ENCODE assay signal across 10 cellular contexts in genomic region chr3:153210116-153210515, GRCh38. TPM values are rescaled to one million over a fixed set of nuclear protein-coding genes. Genes with fewer than 3 reads are reported as not detected.
DNase-seq lines count a peak whose midpoint lies in the region; ATAC-seq and TF ChIP-seq lines count a peak whose summit lies in the region.
"Had no signal": no experiment of that assay in that cellular context is flagged by ENCODE, and none has a peak within 500 bp of the region (broad histone marks: within the 10 kb centered on the region; RNA-seq: fewer than 3 reads in every experiment).

No MANE protein-coding gene starts in this region.

- TF ChIP-seq EP300 in transverse colon (IDR thresholded peaks at IDR 0.05; ENCODE audit: low read depth) (no peak), tibial nerve (IDR thresholded peaks at IDR 0.05) (no peak)

- H3K4me2 ChIP-seq in GM23338, result peak overlapping the region; percentile 71

- H3K27me3 ChIP-seq in A673 (replicated peaks; ENCODE audit: insufficient read depth, low read depth, low read length, poor library complexity), result no peaks in the 10 kb centered on the region
- H3K27me3 ChIP-seq in GM23338 (ENCODE audit: insufficient read depth), result no peaks in the 10 kb centered on the region
- H3K27me3 ChIP-seq in iPS-15b (ENCODE audit: control insufficient read depth, insufficient read depth, low read length), result no peaks in the 10 kb centered on the region
- no peaks in the 10 kb centered on the region for H3K27me3 ChIP-seq in transverse colon
- no peaks in the 10 kb centered on the region for H3K27me3 ChIP-seq in tibial nerve

- no peak overlapping the region for H3K9ac ChIP-seq in iPS-15b (ENCODE audit: low read depth, low read length)

- TF ChIP-seq CTCF in A673 (conservative IDR thresholded peaks at IDR 0.05; ENCODE audit: low read depth, low read length) (no peak; the same call in 1 of the 2 replicates), GM23338 (conservative IDR thresholded peaks at IDR 0.05; ENCODE audit: low read depth in 2 of 2) (peak; percentile 5 to 24; a peak in 1 of 4 replicates), transverse colon (IDR thresholded peaks at IDR 0.05) (peak in 1 of 5 experiments; percentile 4), tibial nerve (IDR thresholded peaks at IDR 0.05) (no peak)

- 69 to 86% methylated on average over 1 to 3 of the region's 3 CpGs for WGBS in transverse colon (ENCODE audit: low coverage in 1 of 2), 2 donors
- 43 to 58% methylated on average over 3 of the region's 3 CpGs for WGBS in tibial nerve, 2 donors

- H3K36me3 Mint-ChIP-seq in GM23338 (ENCODE audit: low read depth), result no peaks in the 10 kb centered on the region

- peak; percentile 60 for ATAC-seq in GM23338

- H3K4me3 ChIP-seq in A673 (ENCODE audit: low read depth, low read length, poor library complexity, severe bottlenecking), result no peak overlapping the region
- H3K4me3 ChIP-seq in GM23338, result peak overlapping the region; percentile 31
- peak overlapping the region; percentile 26 for H3K4me3 ChIP-seq in iPS-15b (ENCODE audit: low read depth, low read length)
- H3K4me3 ChIP-seq in transverse colon, result no peak overlapping the region
- H3K4me3 ChIP-seq in tibial nerve, result no peak overlapping the region

- CTCF ChIA-PET in A673 (lab: Charles Lee), result interaction anchor here (1.2 kb wide), 1 partner anchor 167 kb away, joined by 16 read pairs; no protein-coding TSS in a partner anchor

- H3K36me3 ChIP-seq in A673 (ENCODE audit: insufficient read depth, low read length, poor library complexity, severe bottlenecking) (no peaks in the 10 kb centered on the region), GM23338 (ENCODE audit: insufficient read depth) (no peaks in the 10 kb centered on the region), iPS-15b (ENCODE audit: control insufficient read depth, insufficient read depth, low read length) (no peaks in the 10 kb centered on the region), transverse colon (no peaks in the 10 kb centered on the region), tibial nerve (no peaks in the 10 kb centered on the region)

- peaks cover 7% of the 10 kb centered on the region for H3K4me1 ChIP-seq in A673 (ENCODE audit: insufficient read depth, low read length, poor library complexity, severe bottlenecking)
- peaks cover 31% of the 10 kb centered on the region for H3K4me1 ChIP-seq in GM23338 (ENCODE audit: insufficient read depth)
- peaks cover 22% of the 10 kb centered on the region for H3K4me1 ChIP-seq in iPS-15b (ENCODE audit: control insufficient read depth, insufficient read depth, low read length)
- H3K4me1 ChIP-seq in transverse colon, result no peaks in the 10 kb centered on the region
- H3K4me1 ChIP-seq in tibial nerve, result peaks cover 0 to 3% (median 0%) of the 10 kb centered on the region in 4 donors

- no peaks in the 10 kb centered on the region for H3K9me3 ChIP-seq in A673 (ENCODE audit: low read depth, low read length, poor library complexity, severe bottlenecking)
- H3K9me3 ChIP-seq in iPS-15b (ENCODE audit: control insufficient read depth, insufficient read depth, low read length), result no peaks in the 10 kb centered on the region
- H3K9me3 ChIP-seq in transverse colon, result no peaks in the 10 kb centered on the region
- H3K9me3 ChIP-seq in tibial nerve, result no peaks in the 10 kb centered on the region

- intact Hi-C loops in A673 (cut with micrococcal nuclease; ENCODE audit: unreplicated experiment) (no loop called here), transverse colon (cut with DNase I; ENCODE audit: low total_unique reads) (no loop called here)

- H3K79me2 ChIP-seq in GM23338 (replicated peaks; ENCODE audit: insufficient read depth), result no peaks in the 10 kb centered on the region

- DNase-seq in A673 (ENCODE audit: low spot score) (peak; percentile 41), GM23338 (ENCODE audit: low spot score) (peak; percentile 57), T-helper 9 cell (peak; percentile 23), Kasumi-1 (lab: John Stamatoyannopoulos, UW) (no peak), transverse colon (no peak), tibial nerve (ENCODE audit: low spot score in 2 of 2) (no peak)
- DNase-seq in stimulated activated CD4-positive, alpha-beta T cell treated with anti-CD3 and anti-CD28 coated beads, Interleukin-4, amount 100 ng/mL, for 1 hour, result no peak
- DNase-seq: activated CD4-positive, CD25-positive, alpha-beta regulatory T cell treated with anti-CD3 and anti-CD28 coated beads, Interleukin-2, amount 50 U/mL, for 72 hours; NCI-H446 had no signal

- H3K27me3 Mint-ChIP-seq in GM23338 (ENCODE audit: insufficient read depth, low read depth, poor library complexity), result peaks cover 1% of the 10 kb centered on the region

- no peaks in the 10 kb centered on the region for H3K9me3 Mint-ChIP-seq in GM23338

- no peaks in the 10 kb centered on the region for H3F3A ChIP-seq in GM23338 (replicated peaks; ENCODE audit: low read depth)

- no peaks in the 10 kb centered on the region for H3K9me2 ChIP-seq in GM23338 (ENCODE audit: insufficient read depth)

- TF ChIP-seq POLR2A in transverse colon (IDR thresholded peaks at IDR 0.05) (no peak), tibial nerve (IDR thresholded peaks at IDR 0.05) (no peak)

- H3K4me3 Mint-ChIP-seq in GM23338, result peak overlapping the region; percentile 29; the same call in 1 of the 3 replicates

- in situ Hi-C loops in transverse colon (cut with MboI; ENCODE audit: low pct_ligation_motif_present in 1 of 4, low pct_unique_long_range_greater_than_20kb in 1 of 4, low sequenced_read_pairs in 3 of 4), result no loop called here

- no peak overlapping the region for H2AFZ ChIP-seq in GM23338

- no TSS peak for BruUV-seq in A673 (replicated peaks; lab: Mats Ljungman, UMichigan)

- POLR2A ChIA-PET in A673 (lab: Charles Lee; ENCODE audit: low non-redundant PET), result no interaction called here

- H3K4me1 Mint-ChIP-seq in GM23338, result peaks cover 35% of the 10 kb centered on the region

- peak overlapping the region; percentile 69 for H3K27ac Mint-ChIP-seq in GM23338

- H3K27ac ChIP-seq in A673 (ENCODE audit: low read depth, low read length, poor library complexity, severe bottlenecking), result no peak overlapping the region
- no peak overlapping the region for H3K27ac ChIP-seq in GM23338 (ENCODE audit: low read depth)
- H3K27ac ChIP-seq in transverse colon, result no peak overlapping the region
- H3K27ac ChIP-seq in tibial nerve, result no peak overlapping the region

- H4K20me1 ChIP-seq in GM23338 (replicated peaks; ENCODE audit: insufficient read depth), result no peaks in the 10 kb centered on the region

TF ChIP-seq in GM23338, 12 proteins besides CTCF, POLR2A, EP300 and RAD21 (continues in another document):
- TF ChIP-seq JUNB (IDR thresholded peaks at IDR 0.05; ENCODE audit: unreplicated experiment), result no peak
- no peak for TF ChIP-seq ZNF331 (CRISPR knock-in tag; IDR thresholded peaks at IDR 0.05; ENCODE audit: low read depth)
- no peak for TF ChIP-seq EZH2phosphoT487 (IDR thresholded peaks at IDR 0.05; ENCODE audit: unreplicated experiment)

RNA-seq across cellular contexts. Expression of gene RAP2B, which starts 48.1 kb away (rescaled TPM):
- total RNA-seq in A673 (2021), result 13.7 and 15.8 TPM in 2 replicates
- total RNA-seq in GM23338 (2014; rRNA removed; shearing (Covaris generic)), result 21.2 and 24.0 TPM in 2 replicates
- polyA plus RNA-seq in GM23338 (2016; fragmentation: Nextera tagmentation; extraction: Ambion mirVana), result 21.8 and 22.5 TPM in 2 replicates
- 10 to 100 TPM in 3 of 4 donors, 1 to 10 TPM in 1; 9.8 to 22.8 (median 11.2) TPM for total RNA-seq in transverse colon
- total RNA-seq in tibial nerve, result 10 to 100 TPM; 15.1 to 17.3 (median 15.8) TPM

Comparison
In these comparisons a context has a peak if more than half of its experiments do, and no peak if none do; other contexts are left out.
1. DNase-seq: peak in A673 (single experiment), GM23338 (single experiment) and T-helper 9 cell (single experiment); none in Kasumi-1 (0 of 2), transverse colon (single experiment), tibial nerve (0 of 2) and stimulated activated CD4-positive, alpha-beta T cell treated with anti-CD3 and anti-CD28 coated beads, Interleukin-4, amount 100 ng/mL, for 1 hour (single experiment).
2. H3K4me3 ChIP-seq: peak in GM23338 (single experiment) and iPS-15b (single experiment); none in A673 (single experiment), transverse colon (0 of 4) and tibial nerve (0 of 4).
3. CTCF ChIP-seq: peak in GM23338 (2 of 2); none in A673 (single experiment) and tibial nerve (0 of 5).